8 cellular contexts compared by ENCODE assay signal in the genomic region with DNA sequence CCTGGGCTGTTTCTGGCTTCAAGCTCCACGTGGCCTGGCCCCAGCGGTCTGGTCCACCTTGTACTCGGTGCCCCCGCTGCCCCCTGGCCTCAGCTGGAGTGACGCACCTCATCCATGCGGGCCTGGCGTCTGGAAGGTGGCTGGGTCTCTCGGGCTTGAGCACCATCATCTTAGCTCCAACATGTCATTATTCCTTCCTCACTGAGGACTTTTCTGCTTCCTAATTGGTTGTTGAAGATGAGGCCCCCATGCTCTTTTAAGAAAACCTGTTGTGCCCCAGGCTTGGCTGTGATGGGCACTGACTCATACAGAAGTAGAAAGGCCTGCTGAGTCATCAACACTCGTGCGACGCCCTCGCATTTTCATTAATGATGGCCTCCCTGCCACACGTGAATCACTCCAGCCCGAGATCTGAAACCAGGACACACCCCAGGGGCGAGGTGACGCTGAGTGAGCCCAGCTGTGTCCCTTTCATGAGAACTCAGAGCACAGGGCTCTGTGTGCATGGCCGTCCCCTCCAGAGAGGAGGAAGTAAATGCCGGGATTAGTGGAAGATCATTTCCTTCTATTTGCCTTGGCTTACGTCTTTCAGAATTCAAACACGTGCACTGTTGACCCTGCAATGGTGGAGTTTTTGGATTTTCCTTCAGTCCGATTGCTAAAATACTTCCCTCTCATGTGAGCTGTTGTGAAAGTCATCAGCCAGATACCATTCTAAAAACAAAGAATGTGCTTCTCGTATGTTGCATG. TPM values are rescaled to one million over a fixed set of nuclear protein-coding genes. Genes with fewer than 3 reads are reported as not detected.
A peak's percentile ranks its signal among the peaks of the same experiment; 100 is the strongest.
DNase-seq lines count a peak whose midpoint lies in the region; ATAC-seq, FAIRE-seq and TF ChIP-seq lines count a peak whose summit lies in the region.

No MANE protein-coding gene starts in this region.

- POLR2A ChIA-PET in BJ (lab: Charles Lee) (no interaction called here), HepG2 (lab: Yijun Ruan, JAX) (no interaction called here)

- peaks cover 25% of the 10 kb centered on the region for H3K27me3 ChIP-seq in BJ (ENCODE audit: control insufficient read depth, insufficient read depth, low read length)
- H3K27me3 ChIP-seq in HepG2 (ENCODE audit: control insufficient read depth in 1 of 2, insufficient read depth in 2 of 2, low read length in 2 of 2) = peaks cover 0 to 35% of the 10 kb centered on the region in 2 experiments; a peak in 4 of 5 replicates

- H3K27ac ChIP-seq in HepG2 (ENCODE audit: extremely low read length, insufficient read depth, low read length) = no peak overlapping the region

- H4K20me1 ChIP-seq in HepG2 (ENCODE audit: insufficient read depth, low read length) = no peaks in the 10 kb centered on the region

- no peak for FAIRE-seq in HepG2 (lab: Jason Lieb, UNC)

- ATAC-seq in GM19328 (IDR thresholded peaks at IDR 0.05; ENCODE audit: unreplicated experiment) (peak; percentile 69), HG03342 (IDR thresholded peaks at IDR 0.05; ENCODE audit: unreplicated experiment) (peak; percentile 91), HepG2 (peak; percentile 77)

- in situ Hi-C loops in SK-MEL-5 (cut with HindIII; ENCODE audit: low pct_unique_long_range_greater_than_20kb, low sequenced_read_pairs) = loop anchor here (25.0 kb wide), 1 partner anchor 237 kb away; no protein-coding TSS in a partner anchor
- in situ Hi-C loops in astrocyte of the cerebellum (cut with HindIII; ENCODE audit: low sequenced_read_pairs) = loop anchor here (25.0 kb wide), 2 partner anchors 537 to 662 kb away; partner anchors contain the start of gene IL17D
- in situ Hi-C loops in HepG2 (cut with HindIII; ENCODE audit: extremely low pct_ligation_motif_present, low pct_unique_long_range_greater_than_20kb) = no loop called here

- H3K9ac ChIP-seq in HepG2 (ENCODE audit: insufficient read depth, low read depth, low read length) = no peak overlapping the region

- intact Hi-C loops in HepG2 (cut with micrococcal nuclease; ENCODE audit: unreplicated experiment) = no loop called here

- TF ChIP-seq EP300 in HepG2 (IDR thresholded peaks at IDR 0.05; ENCODE audit: low read depth in 2 of 2, low read length in 2 of 2) (no peak), HepG2 (CRISPR knock-in tag; IDR thresholded peaks at IDR 0.05; ENCODE audit: borderline replicate concordance) (no peak)

- WGBS in HepG2 (ENCODE audit: low lambda C conversion rate) = 11% methylated on average over 12 of the region's 22 CpGs

- H3K4me3 ChIP-seq in BJ (ENCODE audit: low read depth, low read length) = 0 out of 2 replicates have a peak overlapping the region, but pooled peaks have one; percentile 3
- no peak overlapping the region for H3K4me3 ChIP-seq in astrocyte of the cerebellum (ENCODE audit: low read depth, low read length)
- peak overlapping the region; percentile 3 to 38 (median 12); a peak in 3 of 6 replicates for H3K4me3 ChIP-seq in HepG2 (replicated peaks in 1 of 3; ENCODE audit: insufficient read depth in 1 of 3, low read depth in 2 of 3, low read length in 3 of 3)

- TF ChIP-seq POLR2A in HepG2 (IDR thresholded peaks at IDR 0.05; ENCODE audit: insufficient read depth in 1 of 2, low read depth in 2 of 2, low read length in 2 of 2) = no peak

- H3K4me2 ChIP-seq in HepG2 (ENCODE audit: low read depth, low read length) = peak overlapping the region; percentile 76

- CTCF ChIA-PET in BJ (lab: Yijun Ruan, JAX) (interaction anchor here (0.7 to 1.3 kb wide), 2 partner anchors 9 to 11 kb away, joined by 3 to 4 read pairs; no protein-coding TSS in a partner anchor), HepG2 (lab: Yijun Ruan, JAX; ENCODE audit: low intra/inter-chr PET ratio, low total read pairs) (no interaction called here)

- H3K9me3 ChIP-seq in HepG2 (ENCODE audit: low read length) = no peaks in the 10 kb centered on the region

- H2AFZ ChIP-seq in HepG2 (ENCODE audit: low read length) = no peak overlapping the region

- no peaks in the 10 kb centered on the region for H3K79me2 ChIP-seq in HepG2 (ENCODE audit: insufficient read depth, low read length)

- DNase-seq in BJ (ENCODE audit: low read depth) (peak; percentile 76), SK-MEL-5 (ENCODE audit: low read depth, low spot score) (peak; percentile 76), astrocyte of the cerebellum (ENCODE audit: low read depth) (peak; percentile 68), HepG2 (ENCODE audit: low spot score) (peak; percentile 26), DMS114 treated with DMSO at 0.1 percent for 48 hours (lab: John Stamatoyannopoulos, UW; ENCODE audit: unreplicated experiment) (no peak)
- DNase-seq in stimulated activated CD8-positive, alpha-beta memory T cell treated with anti-CD3 and anti-CD28 coated beads, Interleukin-4, amount 100 ng/mL, for 1 hour (ENCODE audit: low read depth in 2 of 2, low spot score in 1 of 2) = peak; percentile 17 to 29

- no TSS peak for BruUV-seq in HepG2 (replicated peaks; lab: Mats Ljungman, UMichigan)

- TF ChIP-seq CTCF in BJ (IDR thresholded peaks at IDR 0.05; ENCODE audit: insufficient read depth, low read depth, low read length) = no peak
- no peak for TF ChIP-seq CTCF in astrocyte of the cerebellum (IDR thresholded peaks at IDR 0.05; ENCODE audit: low read depth, low read length, missing control alignments)
- TF ChIP-seq CTCF in HepG2 (CRISPR knock-in tag; IDR thresholded peaks at IDR 0.05) = no peak

- peaks cover 17% of the 10 kb centered on the region for H3K4me1 ChIP-seq in HepG2 (ENCODE audit: insufficient read depth, low read length)

- no peak for TF ChIP-seq RAD21 in HepG2 (CRISPR knock-in tag; IDR thresholded peaks at IDR 0.05)

- H3K36me3 ChIP-seq in BJ (ENCODE audit: control insufficient read depth, insufficient read depth, low read length) (no peaks in the 10 kb centered on the region), HepG2 (replicated peaks in 1 of 2; ENCODE audit: control insufficient read depth in 1 of 2, insufficient read depth in 2 of 2, low read length in 2 of 2) (no peaks in the 10 kb centered on the region)

RNA-seq across cellular contexts. Expression of gene GJA3, which starts 14.0 kb away (rescaled TPM):
- polyA plus RNA-seq in BJ (2011; rRNA removed) (0.05 and 0.13 TPM in 2 replicates), HepG2 (2011; rRNA removed) (0.01 and 0.04 TPM in 2 replicates)
- polyA minus RNA-seq in BJ (2011; rRNA and poly(A)+ RNA removed) = 0.09 and 0.21 TPM in 2 replicates
- total RNA-seq in SK-MEL-5 (2014; rRNA removed; shearing (Covaris generic)) = 16.0 and 16.2 TPM in 2 replicates
- polyA plus RNA-seq in SK-MEL-5 (2015; cell fraction: cytosol; rRNA removed) = 10.9 and 14.4 TPM in 2 replicates
- polyA plus RNA-seq in SK-MEL-5 (2015; cell fraction: nucleus; rRNA removed) = 3.8 and 4.5 TPM in 2 replicates
- 0.03 and 0.04 TPM in 2 replicates for total RNA-seq in HepG2 (2016; rRNA removed; fragmentation: Illumina TruSeq; extraction: Trizol)
- total RNA-seq in HepG2 (2016; cell fraction: cytosol; rRNA removed; fragmentation: Illumina TruSeq; extraction: Trizol; ENCODE audit: low read depth) = under 0.01 TPM in 1 of 2 replicates, not detected in the other
- not detected in 2 replicates for total RNA-seq in HepG2 (2016; cell fraction: insoluble cytoplasmic fraction; rRNA removed; fragmentation: Illumina TruSeq; extraction: Trizol)
- total RNA-seq in HepG2 (2016; cell fraction: membrane; rRNA removed; fragmentation: Illumina TruSeq; extraction: Trizol) = not detected in 2 replicates
- not detected in 2 replicates for total RNA-seq in HepG2 (2016; cell fraction: nucleus; rRNA removed; fragmentation: Illumina TruSeq; extraction: Trizol)
- polyA plus RNA-seq in HepG2 (2011; cell fraction: cytosol; rRNA removed) = 0.01 TPM in 1 of 2 replicates, not detected in the other
- polyA plus RNA-seq in HepG2 (2011; cell fraction: nucleus; rRNA removed) = not detected in 2 replicates
- polyA plus RNA-seq in HepG2 (2012) = 0.04 TPM in 1 of 2 replicates, not detected in the other
- not detected in 2 replicates for polyA plus RNA-seq in HepG2 (2016; cell fraction: cytosol; fragmentation: Illumina TruSeq; extraction: Trizol; ENCODE audit: low read depth)
- not detected in 2 replicates for polyA plus RNA-seq in HepG2 (2016; cell fraction: insoluble cytoplasmic fraction; fragmentation: Illumina TruSeq; extraction: Trizol; ENCODE audit: low read depth)
- polyA plus RNA-seq in HepG2 (2016; cell fraction: membrane; fragmentation: Illumina TruSeq; extraction: Trizol; ENCODE audit: low read depth) = not detected in 2 replicates
- polyA plus RNA-seq in HepG2 (2016; cell fraction: nucleus; fragmentation: Illumina TruSeq; extraction: Trizol; ENCODE audit: insufficient read depth, low read depth) = not detected in 2 replicates
- polyA minus RNA-seq in HepG2 (2011; rRNA and poly(A)+ RNA removed; ENCODE audit: low replicate concordance) = 0.02 TPM in 1 of 2 replicates, not detected in the other
- polyA minus RNA-seq in HepG2 (2011; cell fraction: cytosol; rRNA and poly(A)+ RNA removed) = 0.10 TPM in 1 of 2 replicates, not detected in the other
- not detected in 2 replicates for polyA minus RNA-seq in HepG2 (2011; cell fraction: nucleus; rRNA and poly(A)+ RNA removed)

RNA-seq across cellular contexts. Expression of gene GJB2, which starts 17.9 kb away (rescaled TPM):
- polyA plus RNA-seq in BJ (2011; rRNA removed) (not detected in 2 replicates), HepG2 (2011; rRNA removed) (0.08 and 0.15 TPM in 2 replicates)
- polyA minus RNA-seq in BJ (2011; rRNA and poly(A)+ RNA removed) = not detected in 2 replicates
- not detected in 2 replicates for total RNA-seq in SK-MEL-5 (2014; rRNA removed; shearing (Covaris generic))
- polyA plus RNA-seq in SK-MEL-5 (2015; cell fraction: cytosol; rRNA removed) = 0.37 TPM in 1 of 2 replicates, not detected in the other
- not detected in 2 replicates for polyA plus RNA-seq in SK-MEL-5 (2015; cell fraction: nucleus; rRNA removed)
- 0.18 TPM in 1 of 2 replicates, not detected in the other for total RNA-seq in HepG2 (2016; rRNA removed; fragmentation: Illumina TruSeq; extraction: Trizol)
- total RNA-seq in HepG2 (2016; cell fraction: cytosol; rRNA removed; fragmentation: Illumina TruSeq; extraction: Trizol; ENCODE audit: low read depth) = not detected in 2 replicates
- 0.19 TPM in 1 of 2 replicates, not detected in the other for total RNA-seq in HepG2 (2016; cell fraction: insoluble cytoplasmic fraction; rRNA removed; fragmentation: Illumina TruSeq; extraction: Trizol)
- 0.07 TPM in 1 of 2 replicates, not detected in the other for total RNA-seq in HepG2 (2016; cell fraction: membrane; rRNA removed; fragmentation: Illumina TruSeq; extraction: Trizol)
- 0.16 TPM in 1 of 2 replicates, not detected in the other for total RNA-seq in HepG2 (2016; cell fraction: nucleus; rRNA removed; fragmentation: Illumina TruSeq; extraction: Trizol)
- 0.09 and 0.15 TPM in 2 replicates for polyA plus RNA-seq in HepG2 (2011; cell fraction: cytosol; rRNA removed)
- polyA plus RNA-seq in HepG2 (2011; cell fraction: nucleus; rRNA removed) = not detected in 2 replicates
- polyA plus RNA-seq in HepG2 (2012) = 0.08 and 0.20 TPM in 2 replicates
- 0.09 TPM in 1 of 2 replicates, not detected in the other for polyA plus RNA-seq in HepG2 (2016; cell fraction: cytosol; fragmentation: Illumina TruSeq; extraction: Trizol; ENCODE audit: low read depth)
- polyA plus RNA-seq in HepG2 (2016; cell fraction: insoluble cytoplasmic fraction; fragmentation: Illumina TruSeq; extraction: Trizol; ENCODE audit: low read depth) = 0.13 and 0.16 TPM in 2 replicates
- 0.12 and 0.13 TPM in 2 replicates for polyA plus RNA-seq in HepG2 (2016; cell fraction: membrane; fragmentation: Illumina TruSeq; extraction: Trizol; ENCODE audit: low read depth)
- polyA plus RNA-seq in HepG2 (2016; cell fraction: nucleus; fragmentation: Illumina TruSeq; extraction: Trizol; ENCODE audit: insufficient read depth, low read depth) = 0.21 and 0.39 TPM in 2 replicates
- polyA minus RNA-seq in HepG2 (2011; rRNA and poly(A)+ RNA removed; ENCODE audit: low replicate concordance) = 0.14 and 0.44 TPM in 2 replicates
- polyA minus RNA-seq in HepG2 (2011; cell fraction: cytosol; rRNA and poly(A)+ RNA removed) = not detected in 2 replicates
- polyA minus RNA-seq in HepG2 (2011; cell fraction: nucleus; rRNA and poly(A)+ RNA removed) = not detected in 2 replicates

RNA-seq across cellular contexts. Expression of gene GJB6, which starts 57.3 kb away (rescaled TPM):
- polyA plus RNA-seq in BJ (2011; rRNA removed) (not detected in 2 replicates), HepG2 (2011; rRNA removed) (not detected in 2 replicates)
- not detected in 2 replicates for polyA minus RNA-seq in BJ (2011; rRNA and poly(A)+ RNA removed)
- total RNA-seq in SK-MEL-5 (2014; rRNA removed; shearing (Covaris generic)) = not detected in 2 replicates
- polyA plus RNA-seq in SK-MEL-5 (2015; cell fraction: cytosol; rRNA removed) = not detected in 2 replicates
- not detected in 2 replicates for polyA plus RNA-seq in SK-MEL-5 (2015; cell fraction: nucleus; rRNA removed)
- not detected in 2 replicates for total RNA-seq in HepG2 (2016; rRNA removed; fragmentation: Illumina TruSeq; extraction: Trizol)
- not detected in 2 replicates for total RNA-seq in HepG2 (2016; cell fraction: cytosol; rRNA removed; fragmentation: Illumina TruSeq; extraction: Trizol; ENCODE audit: low read depth)
- total RNA-seq in HepG2 (2016; cell fraction: insoluble cytoplasmic fraction; rRNA removed; fragmentation: Illumina TruSeq; extraction: Trizol) = not detected in 2 replicates
- not detected in 2 replicates for total RNA-seq in HepG2 (2016; cell fraction: membrane; rRNA removed; fragmentation: Illumina TruSeq; extraction: Trizol)
- total RNA-seq in HepG2 (2016; cell fraction: nucleus; rRNA removed; fragmentation: Illumina TruSeq; extraction: Trizol) = not detected in 2 replicates
- not detected in 2 replicates for polyA plus RNA-seq in HepG2 (2011; cell fraction: cytosol; rRNA removed)
- not detected in 2 replicates for polyA plus RNA-seq in HepG2 (2011; cell fraction: nucleus; rRNA removed)
- not detected in 2 replicates for polyA plus RNA-seq in HepG2 (2012)
- not detected in 2 replicates for polyA plus RNA-seq in HepG2 (2016; cell fraction: cytosol; fragmentation: Illumina TruSeq; extraction: Trizol; ENCODE audit: low read depth)
- polyA plus RNA-seq in HepG2 (2016; cell fraction: insoluble cytoplasmic fraction; fragmentation: Illumina TruSeq; extraction: Trizol; ENCODE audit: low read depth) = not detected in 2 replicates
- polyA plus RNA-seq in HepG2 (2016; cell fraction: membrane; fragmentation: Illumina TruSeq; extraction: Trizol; ENCODE audit: low read depth) = not detected in 2 replicates
- not detected in 2 replicates for polyA plus RNA-seq in HepG2 (2016; cell fraction: nucleus; fragmentation: Illumina TruSeq; extraction: Trizol; ENCODE audit: insufficient read depth, low read depth)
- not detected in 2 replicates for polyA minus RNA-seq in HepG2 (2011; rRNA and poly(A)+ RNA removed; ENCODE audit: low replicate concordance)
- polyA minus RNA-seq in HepG2 (2011; cell fraction: cytosol; rRNA and poly(A)+ RNA removed) = not detected in 2 replicates
- polyA minus RNA-seq in HepG2 (2011; cell fraction: nucleus; rRNA and poly(A)+ RNA removed) = not detected in 2 replicates

Comparison
In these comparisons a context has a peak if more than half of its experiments do, and no peak if none do; other contexts are left out.
1. RNA of gene GJA3, which starts 14.0 kb away (total RNA-seq): 16.0 to 16.2 TPM in SK-MEL-5; under 0.01 to 0.04 TPM in HepG2; every median in the first group is over 10 times any median in the second.
2. Peak in every context shown above with its lines, with median percentiles within 50 percentile points of each other: ATAC-seq.